19 cellular contexts compared by ENCODE assay signal in the genomic region with DNA sequence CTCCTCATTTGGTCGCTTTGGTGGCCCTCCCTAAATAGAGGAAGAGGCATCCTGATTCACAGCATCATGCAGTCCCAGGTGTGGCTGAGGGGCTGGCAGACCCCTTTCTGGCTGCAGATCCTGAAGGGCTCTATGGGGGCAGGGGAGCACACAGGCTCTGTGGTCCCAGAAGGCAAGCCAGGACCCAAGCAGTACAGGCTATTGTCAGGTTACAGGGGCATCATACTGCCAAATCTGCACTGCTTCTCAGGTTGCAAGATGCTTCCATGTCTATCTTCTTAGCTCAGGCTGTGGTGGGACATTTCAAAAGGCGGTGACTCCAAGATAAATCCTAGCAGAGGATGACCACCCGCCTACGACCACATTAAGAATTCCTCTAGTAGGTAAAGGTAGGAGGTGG. TPM values are rescaled to one million over a fixed set of nuclear protein-coding genes. Genes with fewer than 3 reads are reported as not detected.
A peak's percentile ranks its signal among the peaks of the same experiment; 100 is the strongest.
DNase-seq lines count a peak whose midpoint lies in the region; ATAC-seq and TF ChIP-seq lines count a peak whose summit lies in the region.
"Had no signal": no experiment of that assay in that cellular context is flagged by ENCODE, and none has a peak within 500 bp of the region (broad histone marks: within the 10 kb centered on the region; RNA-seq: fewer than 3 reads in every experiment).

No MANE protein-coding gene starts in this region.

- H3K27ac ChIP-seq in colonic mucosa: no peak overlapping the region
- H3K27ac ChIP-seq in mesendoderm (ENCODE audit: low read depth, low read length): no peak overlapping the region

- H2BK120ac ChIP-seq in mesendoderm (ENCODE audit: low read depth, low read length): no peak overlapping the region

- H3K36me3 ChIP-seq in colonic mucosa (no peaks in the 10 kb centered on the region), mesendoderm (ENCODE audit: control insufficient read depth, insufficient read depth, low read length) (no peaks in the 10 kb centered on the region)
- H3K36me3 ChIP-seq: BE2C, HAP-1 had no signal

- H3K56ac ChIP-seq in mesendoderm (ENCODE audit: low read length): no peak overlapping the region

- WGBS in mesendoderm (ENCODE audit: extremely low coverage, insufficient coverage, low lambda C conversion rate): no CpG with 5 or more reads among the region's 4 CpGs

- CTCF ChIA-PET in activated naive CD4-positive, alpha-beta T cell treated with anti-CD3 and anti-CD28 coated beads, Interleukin-2, amount 10 ng/mL, durations not matched to agents 7 days and 5 days (lab: Charles Lee): no interaction called here

- H3K79me1 ChIP-seq in mesendoderm (ENCODE audit: low read length): no peaks in the 10 kb centered on the region

- no peak overlapping the region for H4K5ac ChIP-seq in mesendoderm (ENCODE audit: low read length)

- intact Hi-C loops in colonic mucosa (cut with DNase I): no loop called here

- no peak overlapping the region for H2AK5ac ChIP-seq in mesendoderm (ENCODE audit: low read length)

- H3K4me3 ChIP-seq in colonic mucosa (no peak overlapping the region), mesendoderm (ENCODE audit: low read length) (no peak overlapping the region)
- H3K4me3 ChIP-seq: GM12878, HAP-1 had no signal

- H2BK5ac ChIP-seq in mesendoderm (ENCODE audit: low read length): no peak overlapping the region

- H3K9ac ChIP-seq in colonic mucosa (ENCODE audit: low read depth in 2 of 2, low read length in 2 of 2) (no peak overlapping the region), mesendoderm (ENCODE audit: low read length) (no peak overlapping the region)

- no peak for DNase-seq in activated naive CD4-positive, alpha-beta T cell treated with anti-CD3 and anti-CD28 coated beads, Interleukin-2, amount 10 ng/mL, durations not matched to agents 7 days and 5 days
- DNase-seq in activated naive CD4-positive, alpha-beta T cell (lab: John Stamatoyannopoulos, UW): no peak
- DNase-seq in colonic mucosa: peak; percentile 6
- peak; percentile 21 for DNase-seq in islet precursor cell
- peak; percentile 19 for DNase-seq in ureter (ENCODE audit: low spot score)
- no peak for DNase-seq in naive thymus-derived CD8-positive, alpha-beta T cell
- DNase-seq in mesendoderm: no peak
- DNase-seq in foreskin melanocyte: no peak
- DNase-seq: BE2C; C1 segment of cervical spinal cord; CD4-positive, CD25-positive, alpha-beta regulatory T cell; CD8-positive, alpha-beta memory T cell; COR-L47; DMS 273 treated with DMSO at 0.1 percent for 48 hours; DMS53; DND-41; EL had no signal

- H3K23ac ChIP-seq in mesendoderm (ENCODE audit: low read length): no peak overlapping the region

- H3K4me2 ChIP-seq in mesendoderm (ENCODE audit: low read length): no peak overlapping the region

- peaks cover 19% of the 10 kb centered on the region for H3K27me3 Mint-ChIP-seq in activated naive CD4-positive, alpha-beta T cell treated with anti-CD3 and anti-CD28 coated beads, Interleukin-2, amount 10 ng/mL, durations not matched to agents 7 days and 5 days
- H3K27me3 Mint-ChIP-seq in naive thymus-derived CD8-positive, alpha-beta T cell: peaks cover 8 to 29% (median 25%) of the 10 kb centered on the region in 5 donors

- no peaks in the 10 kb centered on the region for H3K4me1 Mint-ChIP-seq in activated naive CD4-positive, alpha-beta T cell treated with anti-CD3 and anti-CD28 coated beads, Interleukin-2, amount 10 ng/mL, durations not matched to agents 7 days and 5 days
- H3K4me1 Mint-ChIP-seq in naive thymus-derived CD8-positive, alpha-beta T cell: peaks cover 0 to 3% (median 0%) of the 10 kb centered on the region in 4 donors
- H3K4me1 Mint-ChIP-seq: CD4-positive, CD25-positive, alpha-beta regulatory T cell; CD8-positive, alpha-beta memory T cell had no signal

- TF ChIP-seq CTCF in colonic mucosa (IDR thresholded peaks at IDR 0.05): no peak

- H3K4me3 Mint-ChIP-seq in activated naive CD4-positive, alpha-beta T cell treated with anti-CD3 and anti-CD28 coated beads, Interleukin-2, amount 10 ng/mL, durations not matched to agents 7 days and 5 days: no peak overlapping the region
- no peak overlapping the region for H3K4me3 Mint-ChIP-seq in naive thymus-derived CD8-positive, alpha-beta T cell
- H3K4me3 Mint-ChIP-seq: CD4-positive, CD25-positive, alpha-beta regulatory T cell; CD8-positive, alpha-beta memory T cell had no signal

- no peak for ATAC-seq in naive thymus-derived CD8-positive, alpha-beta T cell
- ATAC-seq: GM12878 had no signal

- no peaks in the 10 kb centered on the region for H3K9me3 ChIP-seq in colonic mucosa
- H3K9me3 ChIP-seq: BE2C, HAP-1 had no signal

- H4K8ac ChIP-seq in mesendoderm (ENCODE audit: low read depth, low read length): no peak overlapping the region

- H3K27ac Mint-ChIP-seq in activated naive CD4-positive, alpha-beta T cell treated with anti-CD3 and anti-CD28 coated beads, Interleukin-2, amount 10 ng/mL, durations not matched to agents 7 days and 5 days: peak overlapping the region; percentile 33
- H3K27ac Mint-ChIP-seq in naive thymus-derived CD8-positive, alpha-beta T cell: no peak overlapping the region
- H3K27ac Mint-ChIP-seq: CD4-positive, CD25-positive, alpha-beta regulatory T cell; CD8-positive, alpha-beta memory T cell had no signal

- H3K18ac ChIP-seq in mesendoderm (ENCODE audit: low read length): no peak overlapping the region

- POLR2A ChIA-PET in naive thymus-derived CD8-positive, alpha-beta T cell (lab: Charles Lee): no interaction called here

- no peaks in the 10 kb centered on the region for H3K27me3 ChIP-seq in colonic mucosa
- no peaks in the 10 kb centered on the region for H3K27me3 ChIP-seq in mesendoderm (ENCODE audit: insufficient read depth, low read length, poor library complexity)

- H3K36me3 Mint-ChIP-seq in activated naive CD4-positive, alpha-beta T cell treated with anti-CD3 and anti-CD28 coated beads, Interleukin-2, amount 10 ng/mL, durations not matched to agents 7 days and 5 days: no peaks in the 10 kb centered on the region
- H3K36me3 Mint-ChIP-seq in naive thymus-derived CD8-positive, alpha-beta T cell: no peaks in the 10 kb centered on the region
- H3K36me3 Mint-ChIP-seq: CD4-positive, CD25-positive, alpha-beta regulatory T cell; CD8-positive, alpha-beta memory T cell had no signal

- H3K4me1 ChIP-seq in colonic mucosa: no peaks in the 10 kb centered on the region
- H3K4me1 ChIP-seq in mesendoderm (ENCODE audit: control insufficient read depth, low read depth, low read length): no peaks in the 10 kb centered on the region
- H3K4me1 ChIP-seq: BE2C, HAP-1 had no signal

- no peak overlapping the region for H2BK15ac ChIP-seq in mesendoderm (replicated peaks; ENCODE audit: low read depth)

- peaks cover 2% of the 10 kb centered on the region for H3K9me3 Mint-ChIP-seq in activated naive CD4-positive, alpha-beta T cell treated with anti-CD3 and anti-CD28 coated beads, Interleukin-2, amount 10 ng/mL, durations not matched to agents 7 days and 5 days
- peaks cover 0 to 6% (median 0%) of the 10 kb centered on the region in 9 donors for H3K9me3 Mint-ChIP-seq in naive thymus-derived CD8-positive, alpha-beta T cell

- H3K79me2 ChIP-seq in mesendoderm (ENCODE audit: control insufficient read depth, insufficient read depth, low read length): no peaks in the 10 kb centered on the region

- H3K4ac ChIP-seq in mesendoderm (ENCODE audit: low read depth, low read length): no peak overlapping the region

RNA-seq across cellular contexts. Expression of gene TTC32, which starts 54.3 kb away (rescaled TPM):
- total RNA-seq in colonic mucosa (1 to 10 TPM; 9.0 to 9.3 TPM), ureter (19.3 TPM)
- total RNA-seq in naive thymus-derived CD8-positive, alpha-beta T cell: 10 to 100 TPM; 65.7 to 66.5 TPM
- polyA plus RNA-seq in naive thymus-derived CD8-positive, alpha-beta T cell: 10 to 100 TPM; 21.9 to 37.0 (median 31.0) TPM
- 9.4 TPM for polyA plus RNA-seq in mesendoderm (2013, experiment 1 of 2)
- polyA plus RNA-seq in mesendoderm (2013, experiment 2 of 2): 11.5 TPM

Comparison
In these comparisons a context has a peak if more than half of its experiments do, and no peak if none do; other contexts are left out.
1. DNase-seq: peak in colonic mucosa (single experiment), islet precursor cell (single experiment) and ureter (single experiment); none in activated naive CD4-positive, alpha-beta T cell treated with anti-CD3 and anti-CD28 coated beads, Interleukin-2, amount 10 ng/mL, durations not matched to agents 7 days and 5 days (single experiment), activated naive CD4-positive, alpha-beta T cell (0 of 4), naive thymus-derived CD8-positive, alpha-beta T cell (0 of 10), mesendoderm (single experiment) and foreskin melanocyte (single experiment).